1 cellular context compared by ENCODE assay signal in the genomic region with DNA sequence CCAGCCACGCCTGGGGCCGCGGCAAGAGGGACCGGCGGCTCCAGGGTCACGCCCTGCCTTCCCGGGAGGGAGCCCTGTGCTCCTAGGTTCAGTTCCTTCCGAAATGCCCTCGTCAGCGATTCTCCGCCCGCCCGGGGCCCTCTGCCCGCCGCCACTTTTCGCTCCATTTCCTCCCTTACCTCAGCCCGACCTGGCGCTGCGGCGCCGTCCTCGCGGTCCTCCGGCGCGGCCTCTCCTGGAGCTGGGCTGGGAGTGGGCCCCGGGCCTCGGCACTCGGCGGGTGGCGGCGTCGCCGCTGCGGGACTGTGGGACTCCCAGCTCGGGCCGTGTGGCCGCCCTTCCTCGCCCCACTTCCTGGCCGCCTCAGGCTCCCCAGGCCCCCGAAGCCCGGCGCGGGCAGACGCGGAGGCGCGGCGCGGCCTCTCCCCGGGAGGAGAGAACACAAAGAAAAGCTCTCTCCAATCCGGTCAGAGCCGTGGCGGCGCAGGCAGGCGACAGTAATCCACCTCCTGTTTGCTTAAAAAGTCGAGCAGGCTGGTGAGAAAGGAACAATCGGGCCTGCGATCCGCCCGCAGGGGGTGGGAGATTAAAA.
TF ChIP-seq lines count a peak whose summit lies in the region.

No MANE protein-coding gene starts in this region.

TF ChIP-seq in HepG2, 621 proteins besides CTCF, POLR2A, EP300 and RAD21 (continued from another document and continues in another):
- TF ChIP-seq ZBTB40 (IDR thresholded peaks at IDR 0.05) = no peak
- peak; percentile 63; the same call in 1 of the 2 replicates for TF ChIP-seq ZBTB40 (CRISPR knock-in tag; IDR thresholded peaks at IDR 0.05)
- TF ChIP-seq ZNF207 (IDR thresholded peaks at IDR 0.05; ENCODE audit: borderline replicate concordance) = no peak
- TF ChIP-seq ZMAT5 (CRISPR knock-in tag; IDR thresholded peaks at IDR 0.05; ENCODE audit: borderline replicate concordance, low read depth) = no peak
- no peak; the same call in 1 of the 2 replicates for TF ChIP-seq HNRNPL (IDR thresholded peaks at IDR 0.05; ENCODE audit: low read depth, low read length)
- TF ChIP-seq ZNF350 (CRISPR knock-in tag; IDR thresholded peaks at IDR 0.05; ENCODE audit: borderline replicate concordance, low read depth) = no peak
- no peak for TF ChIP-seq KDM1A (CRISPR knock-in tag; IDR thresholded peaks at IDR 0.05)
- TF ChIP-seq ZNF720 (CRISPR knock-in tag; IDR thresholded peaks at IDR 0.05) = no peak
- TF ChIP-seq SIX1 (CRISPR knock-in tag; IDR thresholded peaks at IDR 0.05; ENCODE audit: borderline replicate concordance) = no peak
- no peak for TF ChIP-seq MLXIP (CRISPR knock-in tag; IDR thresholded peaks at IDR 0.05; ENCODE audit: borderline replicate concordance)
- TF ChIP-seq, protein P1, sequence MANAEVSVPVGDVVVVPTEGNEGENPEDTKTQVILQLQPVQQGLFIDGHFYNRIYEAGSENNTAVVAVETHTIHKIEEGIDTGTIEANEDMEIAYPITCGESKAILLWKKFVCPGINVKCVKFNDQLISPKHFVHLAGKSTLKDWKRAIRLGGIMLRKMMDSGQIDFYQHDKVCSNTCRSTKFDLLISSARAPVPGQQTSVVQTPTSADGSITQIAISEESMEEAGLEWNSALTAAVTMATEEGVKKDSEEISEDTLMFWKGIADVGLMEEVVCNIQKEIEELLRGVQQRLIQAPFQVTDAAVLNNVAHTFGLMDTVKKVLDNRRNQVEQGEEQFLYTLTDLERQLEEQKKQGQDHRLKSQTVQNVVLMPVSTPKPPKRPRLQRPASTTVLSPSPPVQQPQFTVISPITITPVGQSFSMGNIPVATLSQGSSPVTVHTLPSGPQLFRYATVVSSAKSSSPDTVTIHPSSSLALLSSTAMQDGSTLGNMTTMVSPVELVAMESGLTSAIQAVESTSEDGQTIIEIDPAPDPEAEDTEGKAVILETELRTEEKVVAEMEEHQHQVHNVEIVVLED (CRISPR knock-in tag; IDR thresholded peaks at IDR 0.05; ENCODE audit: borderline replicate concordance) = 0 out of 2 replicates have a peak, but pooled peaks have one; percentile 1
- no peak; the same call in 1 of the 2 replicates for TF ChIP-seq POGK (CRISPR knock-in tag; conservative IDR thresholded peaks at IDR 0.05)
- TF ChIP-seq MYNN (CRISPR knock-in tag; IDR thresholded peaks at IDR 0.05; ENCODE audit: low read depth) = no peak
- TF ChIP-seq ZZZ3 (CRISPR knock-in tag; IDR thresholded peaks at IDR 0.05; ENCODE audit: borderline replicate concordance) = no peak
- TF ChIP-seq, protein P2, sequence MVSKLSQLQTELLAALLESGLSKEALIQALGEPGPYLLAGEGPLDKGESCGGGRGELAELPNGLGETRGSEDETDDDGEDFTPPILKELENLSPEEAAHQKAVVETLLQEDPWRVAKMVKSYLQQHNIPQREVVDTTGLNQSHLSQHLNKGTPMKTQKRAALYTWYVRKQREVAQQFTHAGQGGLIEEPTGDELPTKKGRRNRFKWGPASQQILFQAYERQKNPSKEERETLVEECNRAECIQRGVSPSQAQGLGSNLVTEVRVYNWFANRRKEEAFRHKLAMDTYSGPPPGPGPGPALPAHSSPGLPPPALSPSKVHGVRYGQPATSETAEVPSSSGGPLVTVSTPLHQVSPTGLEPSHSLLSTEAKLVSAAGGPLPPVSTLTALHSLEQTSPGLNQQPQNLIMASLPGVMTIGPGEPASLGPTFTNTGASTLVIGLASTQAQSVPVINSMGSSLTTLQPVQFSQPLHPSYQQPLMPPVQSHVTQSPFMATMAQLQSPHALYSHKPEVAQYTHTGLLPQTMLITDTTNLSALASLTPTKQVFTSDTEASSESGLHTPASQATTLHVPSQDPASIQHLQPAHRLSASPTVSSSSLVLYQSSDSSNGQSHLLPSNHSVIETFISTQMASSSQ (IDR thresholded peaks at IDR 0.05; ENCODE audit: low read depth) = no peak
- TF ChIP-seq, protein P2 (CRISPR knock-in tag; IDR thresholded peaks at IDR 0.05; ENCODE audit: borderline replicate concordance) = no peak
- TF ChIP-seq JARID2 (CRISPR knock-in tag; IDR thresholded peaks at IDR 0.05; ENCODE audit: insufficient replicate concordance) = peak; percentile 68
- no peak for TF ChIP-seq ZNF562 (CRISPR knock-in tag; IDR thresholded peaks at IDR 0.05; ENCODE audit: borderline replicate concordance)
- TF ChIP-seq ZNF619 (CRISPR knock-in tag; IDR thresholded peaks at IDR 0.05) = no peak
- TF ChIP-seq, protein P3, sequence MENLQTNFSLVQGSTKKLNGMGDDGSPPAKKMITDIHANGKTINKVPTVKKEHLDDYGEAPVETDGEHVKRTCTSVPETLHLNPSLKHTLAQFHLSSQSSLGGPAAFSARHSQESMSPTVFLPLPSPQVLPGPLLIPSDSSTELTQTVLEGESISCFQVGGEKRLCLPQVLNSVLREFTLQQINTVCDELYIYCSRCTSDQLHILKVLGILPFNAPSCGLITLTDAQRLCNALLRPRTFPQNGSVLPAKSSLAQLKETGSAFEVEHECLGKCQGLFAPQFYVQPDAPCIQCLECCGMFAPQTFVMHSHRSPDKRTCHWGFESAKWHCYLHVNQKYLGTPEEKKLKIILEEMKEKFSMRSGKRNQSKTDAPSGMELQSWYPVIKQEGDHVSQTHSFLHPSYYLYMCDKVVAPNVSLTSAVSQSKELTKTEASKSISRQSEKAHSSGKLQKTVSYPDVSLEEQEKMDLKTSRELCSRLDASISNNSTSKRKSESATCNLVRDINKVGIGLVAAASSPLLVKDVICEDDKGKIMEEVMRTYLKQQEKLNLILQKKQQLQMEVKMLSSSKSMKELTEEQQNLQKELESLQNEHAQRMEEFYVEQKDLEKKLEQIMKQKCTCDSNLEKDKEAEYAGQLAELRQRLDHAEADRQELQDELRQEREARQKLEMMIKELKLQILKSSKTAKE (CRISPR knock-in tag; IDR thresholded peaks at IDR 0.05; ENCODE audit: borderline replicate concordance) = no peak
- 0 out of 2 replicates have a peak, but pooled peaks have one; percentile 13 for TF ChIP-seq MAFG (CRISPR knock-in tag; IDR thresholded peaks at IDR 0.05)
- TF ChIP-seq ARNT (IDR thresholded peaks at IDR 0.05) = no peak
- TF ChIP-seq MEF2D (CRISPR knock-in tag; IDR thresholded peaks at IDR 0.05) = no peak
- TF ChIP-seq YEATS2 (CRISPR knock-in tag; IDR thresholded peaks at IDR 0.05; ENCODE audit: borderline replicate concordance) = no peak
